In the genomic region with DNA sequence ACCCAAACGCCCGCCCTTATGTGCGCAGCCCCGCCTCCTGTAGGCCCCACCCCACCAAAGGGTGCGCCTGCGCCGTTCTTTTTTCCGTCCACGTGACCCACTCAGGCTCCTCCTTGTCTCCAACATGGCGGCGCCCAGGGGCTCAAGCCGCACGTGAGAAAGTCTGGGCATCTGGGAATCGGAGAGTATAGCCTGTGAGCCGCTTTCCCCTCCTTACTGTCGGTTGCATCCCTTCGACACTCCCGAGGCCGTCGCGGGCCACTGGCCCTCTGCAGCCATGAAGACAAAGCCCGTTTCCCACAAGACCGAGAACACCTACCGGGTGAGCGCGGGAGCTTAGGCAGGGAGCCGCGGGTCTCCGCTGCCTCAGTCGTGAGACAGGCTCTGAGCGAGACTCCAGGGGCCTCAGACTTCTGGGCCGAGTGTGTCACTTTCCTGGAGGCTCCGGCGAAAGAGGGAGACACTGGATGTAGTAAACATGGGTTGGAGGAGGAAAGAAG, we compare ENCODE assay signal across 8 cellular contexts. TPM values are rescaled to one million over a fixed set of nuclear protein-coding genes. Genes with fewer than 3 reads are reported as not detected.
A peak's percentile ranks its signal among the peaks of the same experiment; 100 is the strongest.
DNase-seq lines count a peak whose midpoint lies in the region; ATAC-seq, FAIRE-seq and TF ChIP-seq lines count a peak whose summit lies in the region.

A gene (plus strand): TSS at position 100 of the 500 bp plus-strand sequence. CDS start 178 bp downstream, at position 278.

- H3K4me1 ChIP-seq in smooth muscle cell (ENCODE audit: low read depth), result peaks cover 6% of the 10 kb centered on the region

- no peaks in the 10 kb centered on the region for H3K9me3 ChIP-seq in AG04450 (ENCODE audit: control insufficient read depth, insufficient read depth, low read length)
- H3K9me3 ChIP-seq in WERI-Rb-1 (ENCODE audit: severe bottlenecking), result no peaks in the 10 kb centered on the region
- H3K9me3 ChIP-seq in smooth muscle cell (replicated peaks; ENCODE audit: low read depth), result no peaks in the 10 kb centered on the region

- ATAC-seq in GM18907 (IDR thresholded peaks at IDR 0.05; ENCODE audit: unreplicated experiment) (peak; percentile 99), HG03139 (IDR thresholded peaks at IDR 0.05; ENCODE audit: unreplicated experiment) (peak; percentile 99)

- peak within 1 kb of the TSS; percentile 97 for H2AFZ ChIP-seq in smooth muscle cell (ENCODE audit: low read depth)

- no peaks in the 10 kb centered on the region for H3F3A ChIP-seq in smooth muscle cell (ENCODE audit: low read depth)

- H3K4me3 ChIP-seq in AG04450 (ENCODE audit: low read depth, low read length) (peak within 1 kb of the TSS; percentile 96), WERI-Rb-1 (ENCODE audit: low read depth, low read length) (peak within 1 kb of the TSS; percentile 95), bronchial epithelial cell (ENCODE audit: low read depth, low read length) (peak within 1 kb of the TSS; percentile 81), smooth muscle cell (peak within 1 kb of the TSS; percentile 80)

- H3K9ac ChIP-seq in smooth muscle cell (ENCODE audit: low read depth), result peak within 1 kb of the TSS; percentile 79

- no peaks in the 10 kb centered on the region for H3K27me3 ChIP-seq in AG04450 (ENCODE audit: control insufficient read depth, insufficient read depth, low read length)
- H3K27me3 ChIP-seq in WERI-Rb-1 (ENCODE audit: insufficient read depth, low read depth, severe bottlenecking), result no peaks in the 10 kb centered on the region
- H3K27me3 ChIP-seq in bronchial epithelial cell (ENCODE audit: control insufficient read depth, insufficient read depth, low read length), result no peaks in the 10 kb centered on the region
- peaks cover 14% of the 10 kb centered on the region for H3K27me3 ChIP-seq in smooth muscle cell (ENCODE audit: low read depth)

- H3K79me2 ChIP-seq in smooth muscle cell (ENCODE audit: low read depth), result peaks cover 19% of the 10 kb centered on the region

- H3K27ac ChIP-seq in AG04450 (ENCODE audit: low read depth, low read length) (no peak within 1 kb of the TSS), WERI-Rb-1 (peak within 1 kb of the TSS; percentile 52; the same call in 1 of the 2 replicates), smooth muscle cell (ENCODE audit: low read depth) (peak within 1 kb of the TSS; percentile 47)

- H3K4me2 ChIP-seq in smooth muscle cell, result peak within 1 kb of the TSS; percentile 92

- no peak for FAIRE-seq in bronchial epithelial cell (lab: Jason Lieb, UNC)

- H3K36me3 ChIP-seq in WERI-Rb-1 (peaks cover 10% of the 10 kb centered on the region; the same call in 1 of the 2 replicates), bronchial epithelial cell (ENCODE audit: control insufficient read depth, insufficient read depth, low read length) (peaks cover 1% of the 10 kb centered on the region), smooth muscle cell (ENCODE audit: low read depth) (no peaks in the 10 kb centered on the region)

- H4K20me1 ChIP-seq in smooth muscle cell (ENCODE audit: low read depth), result no peaks in the 10 kb centered on the region

- CTCF ChIA-PET in AG04450 (lab: Charles Lee), result interaction anchor here (0.6 to 1.0 kb wide), 2 partner anchors 451 to 453 kb away, joined by 3 to 4 read pairs; no protein-coding TSS in a partner anchor

- under 1% methylated on average over 34 of the region's 34 CpGs for WGBS in smooth muscle cell (ENCODE audit: low lambda C conversion rate)

- POLR2A ChIA-PET in AG04450 (lab: Yijun Ruan, JAX), result no interaction called here

- no peak for TF ChIP-seq CTCF in AG04450 (IDR thresholded peaks at IDR 0.05; ENCODE audit: low read depth, low read length)
- TF ChIP-seq CTCF in WERI-Rb-1 (IDR thresholded peaks at IDR 0.05; ENCODE audit: low read depth, low read length), result no peak
- TF ChIP-seq CTCF in bronchial epithelial cell (IDR thresholded peaks at IDR 0.05; ENCODE audit: insufficient read depth, low read length, severe bottlenecking), result no peak
- TF ChIP-seq CTCF in smooth muscle cell (IDR thresholded peaks at IDR 0.05; ENCODE audit: borderline replicate concordance, insufficient read depth, poor library complexity, severe bottlenecking), result no peak

- DNase-seq in AG04450 (ENCODE audit: low read depth, low spot score) (peak; percentile 67), NCI-H2227 treated with DMSO at 0.1 percent for 48 hours (lab: John Stamatoyannopoulos, UW) (peak; percentile 87), WERI-Rb-1 (peak; percentile 93), bronchial epithelial cell (ENCODE audit: low read depth) (peak; percentile 78), iPS-NIHi11 (ENCODE audit: low spot score) (peak; percentile 95), smooth muscle cell (lab: John Stamatoyannopoulos, UW; ENCODE audit: unreplicated experiment) (peak; percentile 70)

RNA-seq across cellular contexts. Expression of the gene that starts here (rescaled TPM):
- polyA plus RNA-seq in AG04450 (2011; rRNA removed) (10.5 and 14.5 TPM in 2 replicates), smooth muscle cell (1.6 and 1.7 TPM in 2 replicates)
- polyA minus RNA-seq in AG04450 (2011; rRNA and poly(A)+ RNA removed), result 14.7 and 18.4 TPM in 2 replicates
- total RNA-seq in bronchial epithelial cell (4.9 and 9.2 TPM in 2 replicates), smooth muscle cell (11.9 and 12.0 TPM in 2 replicates)
